Comparison of ENCODE assay signal across 1 cellular context in the genomic region with DNA sequence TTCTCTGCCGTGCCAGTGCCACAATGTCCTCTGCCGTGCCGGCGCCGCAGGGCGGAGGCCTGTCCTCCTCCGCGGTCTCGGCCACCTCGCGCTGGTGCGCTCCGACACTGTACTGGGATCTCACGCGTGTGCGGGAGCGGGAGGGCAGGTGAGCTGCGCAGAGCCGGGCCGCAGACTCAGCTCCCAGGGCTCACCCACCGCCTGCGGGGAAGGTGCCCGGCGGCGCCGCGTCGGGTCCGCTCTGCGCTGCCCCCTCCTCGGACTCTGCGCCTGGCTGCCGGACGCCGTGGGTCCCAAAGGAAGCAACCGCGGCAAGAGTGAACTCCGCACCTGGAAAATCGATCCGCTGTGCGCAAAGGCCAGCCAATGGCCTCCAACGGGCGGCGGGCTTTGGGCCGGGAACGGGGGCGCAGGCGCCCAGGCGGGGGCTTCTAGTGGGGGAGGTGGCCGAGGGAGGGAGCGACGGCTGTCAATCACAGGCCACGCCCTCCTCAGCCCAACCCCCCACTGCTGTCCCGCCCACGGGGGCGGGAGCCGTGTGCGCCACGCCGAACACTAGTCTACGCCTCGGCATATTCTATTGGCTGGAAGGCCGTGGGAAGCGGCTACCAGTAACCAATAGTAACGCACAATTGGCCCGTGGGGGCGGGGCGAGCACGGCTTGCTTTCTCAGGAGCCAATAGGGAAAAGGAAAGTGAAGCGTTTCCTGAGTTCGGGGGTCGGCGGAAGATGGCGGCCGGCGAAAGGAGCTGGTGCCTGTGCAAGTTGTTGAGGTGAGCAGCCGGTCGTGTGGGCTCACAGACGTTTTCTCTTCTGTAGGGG.
TF ChIP-seq lines count a peak whose summit lies in the region.

A gene with protein sequence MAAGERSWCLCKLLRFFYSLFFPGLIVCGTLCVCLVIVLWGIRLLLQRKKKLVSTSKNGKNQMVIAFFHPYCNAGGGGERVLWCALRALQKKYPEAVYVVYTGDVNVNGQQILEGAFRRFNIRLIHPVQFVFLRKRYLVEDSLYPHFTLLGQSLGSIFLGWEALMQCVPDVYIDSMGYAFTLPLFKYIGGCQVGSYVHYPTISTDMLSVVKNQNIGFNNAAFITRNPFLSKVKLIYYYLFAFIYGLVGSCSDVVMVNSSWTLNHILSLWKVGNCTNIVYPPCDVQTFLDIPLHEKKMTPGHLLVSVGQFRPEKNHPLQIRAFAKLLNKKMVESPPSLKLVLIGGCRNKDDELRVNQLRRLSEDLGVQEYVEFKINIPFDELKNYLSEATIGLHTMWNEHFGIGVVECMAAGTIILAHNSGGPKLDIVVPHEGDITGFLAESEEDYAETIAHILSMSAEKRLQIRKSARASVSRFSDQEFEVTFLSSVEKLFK (plus strand): TSS at position 709 of the 822 bp plus-strand sequence. CDS start 21 bp downstream, at position 730.

TF ChIP-seq in WTC11, 78 proteins besides CTCF, POLR2A, EP300 and RAD21 (continued from another document and continues in another):
- TF ChIP-seq, protein P1, sequence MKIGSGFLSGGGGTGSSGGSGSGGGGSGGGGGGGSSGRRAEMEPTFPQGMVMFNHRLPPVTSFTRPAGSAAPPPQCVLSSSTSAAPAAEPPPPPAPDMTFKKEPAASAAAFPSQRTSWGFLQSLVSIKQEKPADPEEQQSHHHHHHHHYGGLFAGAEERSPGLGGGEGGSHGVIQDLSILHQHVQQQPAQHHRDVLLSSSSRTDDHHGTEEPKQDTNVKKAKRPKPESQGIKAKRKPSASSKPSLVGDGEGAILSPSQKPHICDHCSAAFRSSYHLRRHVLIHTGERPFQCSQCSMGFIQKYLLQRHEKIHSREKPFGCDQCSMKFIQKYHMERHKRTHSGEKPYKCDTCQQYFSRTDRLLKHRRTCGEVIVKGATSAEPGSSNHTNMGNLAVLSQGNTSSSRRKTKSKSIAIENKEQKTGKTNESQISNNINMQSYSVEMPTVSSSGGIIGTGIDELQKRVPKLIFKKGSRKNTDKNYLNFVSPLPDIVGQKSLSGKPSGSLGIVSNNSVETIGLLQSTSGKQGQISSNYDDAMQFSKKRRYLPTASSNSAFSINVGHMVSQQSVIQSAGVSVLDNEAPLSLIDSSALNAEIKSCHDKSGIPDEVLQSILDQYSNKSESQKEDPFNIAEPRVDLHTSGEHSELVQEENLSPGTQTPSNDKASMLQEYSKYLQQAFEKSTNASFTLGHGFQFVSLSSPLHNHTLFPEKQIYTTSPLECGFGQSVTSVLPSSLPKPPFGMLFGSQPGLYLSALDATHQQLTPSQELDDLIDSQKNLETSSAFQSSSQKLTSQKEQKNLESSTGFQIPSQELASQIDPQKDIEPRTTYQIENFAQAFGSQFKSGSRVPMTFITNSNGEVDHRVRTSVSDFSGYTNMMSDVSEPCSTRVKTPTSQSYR (CRISPR knock-in tag; IDR thresholded peaks at IDR 0.05), result no peak; the same call in 1 of the 2 replicates
- TF ChIP-seq MXD4 (CRISPR knock-in tag; IDR thresholded peaks at IDR 0.05; ENCODE audit: borderline replicate concordance) (no peak), USF1 (CRISPR knock-in tag; IDR thresholded peaks at IDR 0.05) (0 out of 2 replicates have a peak, but pooled peaks have one; percentile 8), ZNF416 (CRISPR knock-in tag; IDR thresholded peaks at IDR 0.05) (0 out of 2 replicates have a peak, but pooled peaks have one; percentile 6), SMAD3 (CRISPR knock-in tag; IDR thresholded peaks at IDR 0.05; ENCODE audit: borderline replicate concordance) (no peak), HMGA2 (CRISPR knock-in tag; IDR thresholded peaks at IDR 0.05) (no peak), GTF2I (CRISPR knock-in tag; conservative IDR thresholded peaks at IDR 0.05) (no peak), ZBTB21 (CRISPR knock-in tag; IDR thresholded peaks at IDR 0.05; ENCODE audit: borderline replicate concordance) (peak; percentile 49; the same call in 1 of the 2 replicates), PRRX2 (CRISPR knock-in tag; IDR thresholded peaks at IDR 0.05) (no peak), RORB (CRISPR knock-in tag; IDR thresholded peaks at IDR 0.05) (no peak), FOXP4 (CRISPR knock-in tag; IDR thresholded peaks at IDR 0.05) (peak; percentile 86), CREM (CRISPR knock-in tag; IDR thresholded peaks at IDR 0.05) (0 out of 2 replicates have a peak, but pooled peaks have one; percentile 62), GABPB1 (CRISPR knock-in tag; IDR thresholded peaks at IDR 0.05) (peak; percentile 89), EMX1 (CRISPR knock-in tag; IDR thresholded peaks at IDR 0.05) (no peak), ZNF263 (CRISPR knock-in tag; IDR thresholded peaks at IDR 0.05; ENCODE audit: low read depth) (no peak), MYBL2 (CRISPR knock-in tag; IDR thresholded peaks at IDR 0.05) (peak; percentile 31; the same call in 1 of the 2 replicates), SOX15 (CRISPR knock-in tag; IDR thresholded peaks at IDR 0.05) (no peak), TEAD1 (CRISPR knock-in tag; IDR thresholded peaks at IDR 0.05) (no peak), ZNF425 (CRISPR knock-in tag; conservative IDR thresholded peaks at IDR 0.05) (no peak), JUN (CRISPR knock-in tag; IDR thresholded peaks at IDR 0.05) (no peak), ZNF219 (CRISPR knock-in tag; IDR thresholded peaks at IDR 0.05; ENCODE audit: borderline replicate concordance) (no peak), OVOL2 (CRISPR knock-in tag; IDR thresholded peaks at IDR 0.05; ENCODE audit: borderline replicate concordance) (no peak), NFE2L1 (CRISPR knock-in tag; IDR thresholded peaks at IDR 0.05) (no peak), FOXK1 (CRISPR knock-in tag; IDR thresholded peaks at IDR 0.05) (peak; percentile 63), ZNF396 (CRISPR knock-in tag; IDR thresholded peaks at IDR 0.05; ENCODE audit: borderline replicate concordance) (no peak), CREB1 (CRISPR knock-in tag; IDR thresholded peaks at IDR 0.05) (no peak), RELA (CRISPR knock-in tag; IDR thresholded peaks at IDR 0.05; ENCODE audit: borderline replicate concordance) (no peak), NFYB (CRISPR knock-in tag; conservative IDR thresholded peaks at IDR 0.05; ENCODE audit: low read depth) (peak; percentile 85), NR3C1 (CRISPR knock-in tag; conservative IDR thresholded peaks at IDR 0.05; ENCODE audit: low read depth) (0 out of 2 replicates have a peak, but pooled peaks have one; percentile 22), JAZF1 (CRISPR knock-in tag; IDR thresholded peaks at IDR 0.05) (no peak), ZNF232 (CRISPR knock-in tag; IDR thresholded peaks at IDR 0.05) (peak; percentile 13; the same call in 1 of the 2 replicates), SP1 (CRISPR knock-in tag; conservative IDR thresholded peaks at IDR 0.05) (peak; percentile 99), ATF1 (CRISPR knock-in tag; IDR thresholded peaks at IDR 0.05) (no peak)
- TF ChIP-seq, protein P2, sequence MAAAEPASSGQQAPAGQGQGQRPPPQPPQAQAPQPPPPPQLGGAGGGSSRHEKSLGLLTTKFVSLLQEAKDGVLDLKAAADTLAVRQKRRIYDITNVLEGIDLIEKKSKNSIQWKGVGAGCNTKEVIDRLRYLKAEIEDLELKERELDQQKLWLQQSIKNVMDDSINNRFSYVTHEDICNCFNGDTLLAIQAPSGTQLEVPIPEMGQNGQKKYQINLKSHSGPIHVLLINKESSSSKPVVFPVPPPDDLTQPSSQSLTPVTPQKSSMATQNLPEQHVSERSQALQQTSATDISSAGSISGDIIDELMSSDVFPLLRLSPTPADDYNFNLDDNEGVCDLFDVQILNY (CRISPR knock-in tag; IDR thresholded peaks at IDR 0.05), result no peak; the same call in 1 of the 2 replicates
- TF ChIP-seq, protein P3, sequence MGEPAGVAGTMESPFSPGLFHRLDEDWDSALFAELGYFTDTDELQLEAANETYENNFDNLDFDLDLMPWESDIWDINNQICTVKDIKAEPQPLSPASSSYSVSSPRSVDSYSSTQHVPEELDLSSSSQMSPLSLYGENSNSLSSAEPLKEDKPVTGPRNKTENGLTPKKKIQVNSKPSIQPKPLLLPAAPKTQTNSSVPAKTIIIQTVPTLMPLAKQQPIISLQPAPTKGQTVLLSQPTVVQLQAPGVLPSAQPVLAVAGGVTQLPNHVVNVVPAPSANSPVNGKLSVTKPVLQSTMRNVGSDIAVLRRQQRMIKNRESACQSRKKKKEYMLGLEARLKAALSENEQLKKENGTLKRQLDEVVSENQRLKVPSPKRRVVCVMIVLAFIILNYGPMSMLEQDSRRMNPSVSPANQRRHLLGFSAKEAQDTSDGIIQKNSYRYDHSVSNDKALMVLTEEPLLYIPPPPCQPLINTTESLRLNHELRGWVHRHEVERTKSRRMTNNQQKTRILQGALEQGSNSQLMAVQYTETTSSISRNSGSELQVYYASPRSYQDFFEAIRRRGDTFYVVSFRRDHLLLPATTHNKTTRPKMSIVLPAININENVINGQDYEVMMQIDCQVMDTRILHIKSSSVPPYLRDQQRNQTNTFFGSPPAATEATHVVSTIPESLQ (CRISPR knock-in tag; IDR thresholded peaks at IDR 0.05), result no peak
- TF ChIP-seq, protein P4, sequence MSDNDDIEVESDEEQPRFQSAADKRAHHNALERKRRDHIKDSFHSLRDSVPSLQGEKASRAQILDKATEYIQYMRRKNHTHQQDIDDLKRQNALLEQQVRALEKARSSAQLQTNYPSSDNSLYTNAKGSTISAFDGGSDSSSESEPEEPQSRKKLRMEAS (CRISPR knock-in tag; IDR thresholded peaks at IDR 0.05), result peak; percentile 17; the same call in 1 of the 2 replicates
- TF ChIP-seq, protein P5, sequence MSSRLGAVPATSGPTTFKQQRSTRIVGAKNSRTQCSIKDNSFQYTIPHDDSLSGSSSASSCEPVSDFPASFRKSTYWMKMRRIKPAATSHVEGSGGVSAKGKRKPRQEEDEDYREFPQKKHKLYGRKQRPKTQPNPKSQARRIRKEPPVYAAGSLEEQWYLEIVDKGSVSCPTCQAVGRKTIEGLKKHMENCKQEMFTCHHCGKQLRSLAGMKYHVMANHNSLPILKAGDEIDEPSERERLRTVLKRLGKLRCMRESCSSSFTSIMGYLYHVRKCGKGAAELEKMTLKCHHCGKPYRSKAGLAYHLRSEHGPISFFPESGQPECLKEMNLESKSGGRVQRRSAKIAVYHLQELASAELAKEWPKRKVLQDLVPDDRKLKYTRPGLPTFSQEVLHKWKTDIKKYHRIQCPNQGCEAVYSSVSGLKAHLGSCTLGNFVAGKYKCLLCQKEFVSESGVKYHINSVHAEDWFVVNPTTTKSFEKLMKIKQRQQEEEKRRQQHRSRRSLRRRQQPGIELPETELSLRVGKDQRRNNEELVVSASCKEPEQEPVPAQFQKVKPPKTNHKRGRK (CRISPR knock-in tag; IDR thresholded peaks at IDR 0.05; ENCODE audit: borderline replicate concordance), result no peak
- TF ChIP-seq, protein P6, sequence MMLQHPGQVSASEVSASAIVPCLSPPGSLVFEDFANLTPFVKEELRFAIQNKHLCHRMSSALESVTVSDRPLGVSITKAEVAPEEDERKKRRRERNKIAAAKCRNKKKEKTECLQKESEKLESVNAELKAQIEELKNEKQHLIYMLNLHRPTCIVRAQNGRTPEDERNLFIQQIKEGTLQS (CRISPR knock-in tag; conservative IDR thresholded peaks at IDR 0.05), result no peak
- TF ChIP-seq, protein P7, sequence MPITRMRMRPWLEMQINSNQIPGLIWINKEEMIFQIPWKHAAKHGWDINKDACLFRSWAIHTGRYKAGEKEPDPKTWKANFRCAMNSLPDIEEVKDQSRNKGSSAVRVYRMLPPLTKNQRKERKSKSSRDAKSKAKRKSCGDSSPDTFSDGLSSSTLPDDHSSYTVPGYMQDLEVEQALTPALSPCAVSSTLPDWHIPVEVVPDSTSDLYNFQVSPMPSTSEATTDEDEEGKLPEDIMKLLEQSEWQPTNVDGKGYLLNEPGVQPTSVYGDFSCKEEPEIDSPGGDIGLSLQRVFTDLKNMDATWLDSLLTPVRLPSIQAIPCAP (CRISPR knock-in tag; IDR thresholded peaks at IDR 0.05), result peak; percentile 62; the same call in 1 of the 2 replicates
- TF ChIP-seq, protein P8, sequence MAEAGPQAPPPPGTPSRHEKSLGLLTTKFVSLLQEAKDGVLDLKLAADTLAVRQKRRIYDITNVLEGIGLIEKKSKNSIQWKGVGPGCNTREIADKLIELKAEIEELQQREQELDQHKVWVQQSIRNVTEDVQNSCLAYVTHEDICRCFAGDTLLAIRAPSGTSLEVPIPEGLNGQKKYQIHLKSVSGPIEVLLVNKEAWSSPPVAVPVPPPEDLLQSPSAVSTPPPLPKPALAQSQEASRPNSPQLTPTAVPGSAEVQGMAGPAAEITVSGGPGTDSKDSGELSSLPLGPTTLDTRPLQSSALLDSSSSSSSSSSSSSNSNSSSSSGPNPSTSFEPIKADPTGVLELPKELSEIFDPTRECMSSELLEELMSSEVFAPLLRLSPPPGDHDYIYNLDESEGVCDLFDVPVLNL (CRISPR knock-in tag; IDR thresholded peaks at IDR 0.05; ENCODE audit: borderline replicate concordance, low read depth), result no peak
